Comparison of ENCODE assay signal across 35 cellular contexts in the genomic region with DNA sequence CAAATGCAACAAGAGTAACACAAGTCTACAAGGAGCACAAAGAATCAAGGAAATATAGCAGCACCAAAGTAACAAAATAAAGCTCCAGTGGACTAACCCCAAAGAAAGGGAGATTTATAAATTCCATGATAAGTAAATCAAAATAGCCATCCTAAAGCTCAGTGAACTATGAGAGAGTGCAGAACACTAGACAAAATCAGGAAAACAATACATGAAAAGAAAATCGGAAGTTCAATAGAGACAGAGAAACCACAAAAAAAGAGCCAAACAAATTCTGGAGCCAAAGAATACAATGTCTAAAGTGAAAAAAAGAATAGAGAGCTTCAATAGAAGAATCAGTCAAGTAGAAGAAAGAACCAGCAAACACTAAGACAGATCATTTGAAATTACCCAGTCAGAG.
"Had no signal": no experiment of that assay in that cellular context is flagged by ENCODE, and none has a peak within 500 bp of the region (broad histone marks: within the 10 kb centered on the region; RNA-seq: fewer than 3 reads in every experiment).

No MANE protein-coding gene starts in this region.

- H3K27ac Mint-ChIP-seq: activated CD4-positive, alpha-beta memory T cell treated with anti-CD3 and anti-CD28 coated beads for 36 hours; activated CD4-positive, alpha-beta T cell treated with anti-CD3 and anti-CD28 coated beads, Interleukin-2, amount 10 ng/mL, durations not matched to agents 24 days and 14 days; activated naive CD4-positive, alpha-beta T cell treated with anti-CD3 and anti-CD28 coated beads, Interleukin-2, amount 10 ng/mL, durations not matched to agents 7 days and 5 days; activated naive CD8-positive, alpha-beta T cell treated with anti-CD3 and anti-CD28 coated beads, Interleukin-2, amount 10 ng/mL, durations not matched to agents 7 days and 5 days; dendritic cell treated with granulocyte-macrophage colony-stimulating factor and Interleukin-4, amounts not matched to agents 40 ng/mL and 50 ng/mL, for 4 days; mesothelial cell of epicardium; nephron progenitor cell; stimulated activated memory B cell treated with anti-CD40 and anti-IgM and Interleukin-4, amounts not matched to agents 10 μg/mL and 1 μg/mL and 100 μg/mL, for 72 hours; T-helper 17 cell; type B pancreatic cell had no signal

- H3K36me3 Mint-ChIP-seq: activated CD4-positive, alpha-beta memory T cell treated with anti-CD3 and anti-CD28 coated beads for 36 hours; activated naive CD4-positive, alpha-beta T cell treated with anti-CD3 and anti-CD28 coated beads, Interleukin-2, amount 10 ng/mL, durations not matched to agents 7 days and 5 days; activated naive CD8-positive, alpha-beta T cell treated with anti-CD3 and anti-CD28 coated beads, Interleukin-2, amount 10 ng/mL, durations not matched to agents 7 days and 5 days; mesothelial cell of epicardium; naive B cell; stimulated activated memory B cell treated with anti-CD40 and anti-IgM and Interleukin-4, amounts not matched to agents 10 μg/mL and 1 μg/mL and 100 μg/mL, for 72 hours; type B pancreatic cell had no signal

- H3K27me3 Mint-ChIP-seq: activated CD4-positive, alpha-beta memory T cell treated with anti-CD3 and anti-CD28 coated beads for 36 hours; activated naive CD4-positive, alpha-beta T cell treated with anti-CD3 and anti-CD28 coated beads, Interleukin-2, amount 10 ng/mL, durations not matched to agents 7 days and 5 days; central memory CD8-positive, alpha-beta T cell; dendritic cell treated with granulocyte-macrophage colony-stimulating factor and Interleukin-4, amounts not matched to agents 40 ng/mL and 50 ng/mL, for 4 days; naive B cell; stimulated activated memory B cell treated with anti-CD40 and anti-IgM and Interleukin-4, amounts not matched to agents 10 μg/mL and 1 μg/mL and 100 μg/mL, for 72 hours; stimulated activated naive CD8-positive, alpha-beta T cell treated with anti-CD3 and anti-CD28 coated beads, Interleukin-15, amount 100 ng/mL, for 72 hours; T-helper 17 cell; type B pancreatic cell had no signal

- DNase-seq: activated CD4-positive, alpha-beta memory T cell treated with anti-CD3 and anti-CD28 coated beads for 36 hours; activated CD4-positive, alpha-beta T cell treated with anti-CD3 and anti-CD28 coated beads, Interleukin-2, amount 10 ng/mL, durations not matched to agents 24 days and 14 days; activated CD8-positive, alpha-beta memory T cell treated with anti-CD3 and anti-CD28 coated beads, Interleukin-2, amount 50 U/mL, for 4 hours; activated gamma-delta T cell; activated naive CD4-positive, alpha-beta T cell treated with anti-CD3 and anti-CD28 coated beads, Interleukin-2, amount 10 ng/mL, durations not matched to agents 7 days and 5 days; activated naive CD8-positive, alpha-beta T cell treated with anti-CD3 and anti-CD28 coated beads, Interleukin-2, amount 10 ng/mL, durations not matched to agents 7 days and 5 days; activated T-cell treated with anti-CD3 and anti-CD28 coated beads, Interleukin-2, amount 50 U/mL, for 1 hour; esophagus squamous epithelium; gastrocnemius medialis; glutamatergic neuron; left ventricle myocardium inferior; naive B cell; nephron progenitor cell; pancreas; retina; sigmoid colon; small intestine; stimulated activated CD4-positive, alpha-beta T cell treated with anti-CD3 and anti-CD28 coated beads, Interleukin-1b, Interleukin-23, amount 100 ng/mL, for 48 hours; stimulated activated CD4-positive, alpha-beta T cell treated with anti-CD3 and anti-CD28 coated beads, Interleukin-4, amount 100 ng/mL, for 4 hours; stimulated activated CD8-positive, alpha-beta memory T cell treated with anti-CD3 and anti-CD28 coated beads, Interleukin-4, amount 100 ng/mL, for 48 hours; stimulated activated naive CD8-positive, alpha-beta T cell treated with anti-CD3 and anti-CD28 coated beads, Interleukin-15, amount 100 ng/mL, for 72 hours; substantia nigra; T-helper 17 cell; T1000; uterus had no signal

- H3K9me3 Mint-ChIP-seq: activated CD4-positive, alpha-beta memory T cell treated with anti-CD3 and anti-CD28 coated beads for 36 hours; activated CD4-positive, alpha-beta T cell treated with anti-CD3 and anti-CD28 coated beads, Interleukin-2, amount 10 ng/mL, durations not matched to agents 24 days and 14 days; activated naive CD4-positive, alpha-beta T cell treated with anti-CD3 and anti-CD28 coated beads, Interleukin-2, amount 10 ng/mL, durations not matched to agents 7 days and 5 days; activated naive CD8-positive, alpha-beta T cell treated with anti-CD3 and anti-CD28 coated beads, Interleukin-2, amount 10 ng/mL, durations not matched to agents 7 days and 5 days; central memory CD8-positive, alpha-beta T cell; dendritic cell treated with granulocyte-macrophage colony-stimulating factor and Interleukin-4, amounts not matched to agents 40 ng/mL and 50 ng/mL, for 4 days; naive B cell; nephron progenitor cell; stimulated activated memory B cell treated with anti-CD40 and anti-IgM and Interleukin-4, amounts not matched to agents 10 μg/mL and 1 μg/mL and 100 μg/mL, for 72 hours; type B pancreatic cell had no signal

- ATAC-seq: activated CD4-positive, CD25-positive, alpha-beta regulatory T cell treated with anti-CD3 and anti-CD28 coated beads, Interleukin-2, amount 50 U/mL, for 24 hours; gastrocnemius medialis; pancreas; stimulated activated memory B cell treated with anti-CD40 and anti-IgM and Interleukin-4, amounts not matched to agents 10 μg/mL and 1 μg/mL and 100 μg/mL, for 72 hours; stimulated activated naive CD8-positive, alpha-beta T cell treated with anti-CD3 and anti-CD28 coated beads, Interleukin-15, amount 100 ng/mL, for 72 hours; T-helper 17 cell had no signal

- FAIRE-seq: bronchial epithelial cell, islet of Langerhans, pancreas, small intestine had no signal

- H3K4me3 ChIP-seq: ascending aorta, esophagus squamous epithelium, gastrocnemius medialis, left ventricle myocardium inferior, pancreas, prostate gland, sigmoid colon, uterus had no signal

- H3K4me3 Mint-ChIP-seq: activated CD4-positive, alpha-beta memory T cell treated with anti-CD3 and anti-CD28 coated beads for 36 hours; activated CD4-positive, alpha-beta T cell treated with anti-CD3 and anti-CD28 coated beads, Interleukin-2, amount 10 ng/mL, durations not matched to agents 24 days and 14 days; activated naive CD4-positive, alpha-beta T cell treated with anti-CD3 and anti-CD28 coated beads, Interleukin-2, amount 10 ng/mL, durations not matched to agents 7 days and 5 days; activated naive CD8-positive, alpha-beta T cell treated with anti-CD3 and anti-CD28 coated beads, Interleukin-2, amount 10 ng/mL, durations not matched to agents 7 days and 5 days; central memory CD8-positive, alpha-beta T cell; dendritic cell treated with granulocyte-macrophage colony-stimulating factor and Interleukin-4, amounts not matched to agents 40 ng/mL and 50 ng/mL, for 4 days; mesothelial cell of epicardium; naive B cell; nephron progenitor cell; stimulated activated memory B cell treated with anti-CD40 and anti-IgM and Interleukin-4, amounts not matched to agents 10 μg/mL and 1 μg/mL and 100 μg/mL, for 72 hours; stimulated activated naive CD8-positive, alpha-beta T cell treated with anti-CD3 and anti-CD28 coated beads, Interleukin-15, amount 100 ng/mL, for 72 hours; T-helper 17 cell; type B pancreatic cell had no signal

- H3K4me1 Mint-ChIP-seq: activated naive CD4-positive, alpha-beta T cell treated with anti-CD3 and anti-CD28 coated beads, Interleukin-2, amount 10 ng/mL, durations not matched to agents 7 days and 5 days; activated naive CD8-positive, alpha-beta T cell treated with anti-CD3 and anti-CD28 coated beads, Interleukin-2, amount 10 ng/mL, durations not matched to agents 7 days and 5 days; central memory CD8-positive, alpha-beta T cell; naive B cell; nephron progenitor cell; stimulated activated memory B cell treated with anti-CD40 and anti-IgM and Interleukin-4, amounts not matched to agents 10 μg/mL and 1 μg/mL and 100 μg/mL, for 72 hours; stimulated activated naive CD8-positive, alpha-beta T cell treated with anti-CD3 and anti-CD28 coated beads, Interleukin-15, amount 100 ng/mL, for 72 hours; T-helper 17 cell had no signal
